Comparison of ENCODE assay signal across 8 cellular contexts in the genomic region with DNA sequence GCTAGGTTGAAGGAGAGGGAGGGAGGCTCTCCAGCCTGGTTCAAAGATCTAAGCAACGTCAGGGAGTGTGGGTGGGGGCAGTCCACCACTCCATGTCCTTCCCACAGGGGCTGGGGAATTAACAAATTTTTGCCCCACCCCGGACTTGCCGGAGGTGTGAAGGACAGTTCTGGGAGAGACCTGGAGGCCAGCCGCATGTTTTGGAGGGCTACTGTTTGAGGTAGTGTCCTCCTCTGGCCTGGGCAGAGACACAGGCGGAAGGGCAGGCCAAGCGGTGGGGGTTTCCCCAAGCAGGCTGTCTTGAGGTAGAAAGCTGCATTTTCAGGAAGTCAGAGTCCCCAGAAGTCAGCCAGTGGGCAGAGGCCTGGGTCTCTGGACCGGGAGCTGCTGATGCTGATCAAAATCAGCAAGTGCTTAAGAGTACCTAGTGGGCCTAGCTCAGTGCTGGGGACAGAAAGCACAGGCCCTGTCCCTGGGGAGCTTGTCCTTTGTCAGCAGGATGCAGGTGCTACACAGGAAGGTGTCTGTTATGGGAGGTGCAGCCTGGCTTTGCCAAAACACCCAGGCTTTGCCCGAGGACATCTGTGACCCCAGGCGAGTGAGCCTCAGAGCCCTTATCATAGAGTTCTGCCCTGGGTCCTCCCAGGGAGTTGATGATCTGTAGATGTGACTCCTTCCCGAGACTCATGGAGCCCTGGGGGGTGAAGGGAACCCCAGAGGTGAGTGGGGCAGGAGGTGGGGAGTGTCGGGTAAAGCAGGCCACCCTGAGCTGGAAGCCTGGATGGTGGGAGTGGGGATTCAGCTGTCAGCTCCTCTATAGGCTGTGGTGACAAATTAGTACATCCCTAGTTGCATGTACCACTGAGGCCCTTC. TPM values are rescaled to one million over a fixed set of nuclear protein-coding genes. Genes with fewer than 3 reads are reported as not detected.
A peak's percentile ranks its signal among the peaks of the same experiment; 100 is the strongest.
DNase-seq lines count a peak whose midpoint lies in the region; ATAC-seq lines count a peak whose summit lies in the region.

No MANE protein-coding gene starts in this region.

- H3K4me1 Mint-ChIP-seq in activated T-helper 2 cell treated with anti-CD3 and anti-CD28 coated beads, Interferon-gamma antibody, Interleukin-2, Interleukin-4, amounts not matched to agents 10 μg/mL and 5 μg/mL and 100 μg/mL, durations not matched to agents 14 hours and 24 hours and 36 hours (ENCODE audit: low read depth), result peaks cover 28% of the 10 kb centered on the region

- H3K4me3 ChIP-seq in BLaER1, result peak overlapping the region; percentile 55

- peaks cover 97% of the 10 kb centered on the region for H3K4me1 ChIP-seq in BLaER1

- H3K9me3 Mint-ChIP-seq in activated T-helper 2 cell treated with anti-CD3 and anti-CD28 coated beads, Interferon-gamma antibody, Interleukin-2, Interleukin-4, amounts not matched to agents 10 μg/mL and 5 μg/mL and 100 μg/mL, durations not matched to agents 14 hours and 24 hours and 36 hours, result no peaks in the 10 kb centered on the region

- H3K36me3 ChIP-seq in BLaER1, result peaks cover 36% of the 10 kb centered on the region

- H4K20me1 ChIP-seq in BLaER1, result peaks cover 17% of the 10 kb centered on the region; the same call in 1 of the 2 replicates

- intact Hi-C loops in activated T-helper 2 cell treated with anti-CD3 and anti-CD28 coated beads, Interferon-gamma antibody, Interleukin-2, Interleukin-4, amounts not matched to agents 10 μg/mL and 5 μg/mL and 100 μg/mL, durations not matched to agents 14 hours and 24 hours and 36 hours (cut with micrococcal nuclease), result loop anchor here (1.0 kb wide), 1 partner anchor 17 kb away; no protein-coding TSS in a partner anchor

- H3K27ac ChIP-seq in BLaER1, result peak overlapping the region; percentile 97

- peak overlapping the region; percentile 91 for H3K4me2 ChIP-seq in BLaER1

- H3K9me3 ChIP-seq in BLaER1, result no peaks in the 10 kb centered on the region

- H3K36me3 Mint-ChIP-seq in activated T-helper 2 cell treated with anti-CD3 and anti-CD28 coated beads, Interferon-gamma antibody, Interleukin-2, Interleukin-4, amounts not matched to agents 10 μg/mL and 5 μg/mL and 100 μg/mL, durations not matched to agents 14 hours and 24 hours and 36 hours (ENCODE audit: low read depth), result peaks cover 72% of the 10 kb centered on the region

- peak overlapping the region; percentile 74 for H3K4me3 Mint-ChIP-seq in activated T-helper 2 cell treated with anti-CD3 and anti-CD28 coated beads, Interferon-gamma antibody, Interleukin-2, Interleukin-4, amounts not matched to agents 10 μg/mL and 5 μg/mL and 100 μg/mL, durations not matched to agents 14 hours and 24 hours and 36 hours (ENCODE audit: low read depth)

- H3K9ac ChIP-seq in BLaER1, result peak overlapping the region; percentile 86

- DNase-seq in activated T-helper 2 cell treated with anti-CD3 and anti-CD28 coated beads, Interferon-gamma antibody, Interleukin-2, Interleukin-4, amounts not matched to agents 10 μg/mL and 5 μg/mL and 100 μg/mL, durations not matched to agents 14 hours and 24 hours and 36 hours (ENCODE audit: low spot score), result peak; percentile 18
- DNase-seq in stimulated activated CD4-positive, alpha-beta T cell treated with anti-CD3 and anti-CD28 coated beads, TNF-alpha, amount 100 ng/mL, for 24 hours (ENCODE audit: low read depth in 3 of 3), result peak; percentile 13 to 50 (median 19)
- DNase-seq in HK-2 (ENCODE audit: unreplicated experiment) (no peak), SIG-M5 (lab: John Stamatoyannopoulos, UW) (no peak), amygdala (lab: John Stamatoyannopoulos, UW) (no peak)

- H3K27me3 Mint-ChIP-seq in activated T-helper 2 cell treated with anti-CD3 and anti-CD28 coated beads, Interferon-gamma antibody, Interleukin-2, Interleukin-4, amounts not matched to agents 10 μg/mL and 5 μg/mL and 100 μg/mL, durations not matched to agents 14 hours and 24 hours and 36 hours (ENCODE audit: low read depth), result no peaks in the 10 kb centered on the region

- H3K27ac Mint-ChIP-seq in activated T-helper 2 cell treated with anti-CD3 and anti-CD28 coated beads, Interferon-gamma antibody, Interleukin-2, Interleukin-4, amounts not matched to agents 10 μg/mL and 5 μg/mL and 100 μg/mL, durations not matched to agents 14 hours and 24 hours and 36 hours, result peak overlapping the region; percentile 92

- ATAC-seq in GM19035 (IDR thresholded peaks at IDR 0.05; ENCODE audit: unreplicated experiment), result peak; percentile 63
- peak; percentile 60 for ATAC-seq in HG03108 (IDR thresholded peaks at IDR 0.05; ENCODE audit: unreplicated experiment)

- no peaks in the 10 kb centered on the region for H3K27me3 ChIP-seq in BLaER1

RNA-seq across cellular contexts. Expression of gene JADE2, which starts 18.6 kb away (rescaled TPM):
- total RNA-seq in activated T-helper 2 cell treated with anti-CD3 and anti-CD28 coated beads, Interferon-gamma antibody, Interleukin-2, Interleukin-4, amounts not matched to agents 10 μg/mL and 5 μg/mL and 100 μg/mL, durations not matched to agents 14 hours and 24 hours and 36 hours, result 76.8 and 81.2 TPM in 2 replicates

Comparison
In these comparisons a context has a peak if more than half of its experiments do, and no peak if none do; other contexts are left out.
1. DNase-seq: peak in activated T-helper 2 cell treated with anti-CD3 and anti-CD28 coated beads, Interferon-gamma antibody, Interleukin-2, Interleukin-4, amounts not matched to agents 10 μg/mL and 5 μg/mL and 100 μg/mL, durations not matched to agents 14 hours and 24 hours and 36 hours (single experiment) and stimulated activated CD4-positive, alpha-beta T cell treated with anti-CD3 and anti-CD28 coated beads, TNF-alpha, amount 100 ng/mL, for 24 hours (3 of 3); none in HK-2 (single experiment), SIG-M5 (single experiment) and amygdala (0 of 56).